ENCODE assay signal across 11 cellular contexts in the genomic region with DNA sequence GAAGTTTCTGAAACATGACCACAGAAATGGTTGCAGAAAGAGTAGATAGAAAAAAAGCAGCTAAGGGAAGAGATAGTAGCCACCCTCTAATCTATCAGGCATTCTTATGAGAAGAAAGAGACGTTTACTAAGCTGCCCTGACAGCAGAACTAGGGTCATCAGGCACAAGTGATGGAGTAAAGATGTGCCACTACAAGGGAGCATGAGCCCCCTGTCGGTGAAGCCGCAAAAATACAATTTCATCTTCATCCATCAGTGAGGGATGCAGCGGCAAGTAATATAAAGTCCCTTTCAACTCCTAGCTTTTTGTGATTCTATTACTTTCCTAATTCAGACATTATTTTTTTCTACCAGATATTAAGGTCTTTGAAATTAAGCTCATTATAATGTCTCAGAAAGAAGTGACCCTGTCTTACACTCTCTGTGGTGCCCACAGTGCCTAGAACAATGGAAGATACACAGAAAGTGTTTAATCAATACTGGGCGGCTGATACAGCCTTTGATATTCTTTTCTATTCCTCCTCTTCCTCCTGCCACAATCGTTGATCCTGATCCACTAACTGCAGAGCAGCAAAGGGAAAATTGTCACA.
A peak's percentile ranks its signal among the peaks of the same experiment; 100 is the strongest.
DNase-seq lines count a peak whose midpoint lies in the region; ATAC-seq, FAIRE-seq and TF ChIP-seq lines count a peak whose summit lies in the region.
"Had no signal": no experiment of that assay in that cellular context is flagged by ENCODE, and none has a peak within 500 bp of the region (broad histone marks: within the 10 kb centered on the region; RNA-seq: fewer than 3 reads in every experiment).

No MANE protein-coding gene starts in this region.

- ATAC-seq in effector memory CD8-positive, alpha-beta T cell (replicated peaks): no peak
- no peak for ATAC-seq in GM21528 (IDR thresholded peaks at IDR 0.05; ENCODE audit: low FRiP score, unreplicated experiment)

- H3K9me3 Mint-ChIP-seq in activated CD4-positive, alpha-beta T cell treated with anti-CD3 and anti-CD28 coated beads, Interleukin-2, amount 10 ng/mL, durations not matched to agents 24 days and 14 days: no peaks in the 10 kb centered on the region
- H3K9me3 Mint-ChIP-seq in effector memory CD8-positive, alpha-beta T cell: no peaks in the 10 kb centered on the region

- no peak overlapping the region for H3K9ac ChIP-seq in MM.1S (ENCODE audit: low read length)

- peak; percentile 55 for TF ChIP-seq CTCF in MM.1S (IDR thresholded peaks at IDR 0.05; ENCODE audit: low read length)

- no peaks in the 10 kb centered on the region for H3K4me1 ChIP-seq in MM.1S (ENCODE audit: low read length)
- H3K4me1 ChIP-seq in small intestine (ENCODE audit: control insufficient read depth in 2 of 2, insufficient read depth in 1 of 2, low read depth in 1 of 2, low read length in 1 of 2): no peaks in the 10 kb centered on the region

- H3K79me2 ChIP-seq in MM.1S (ENCODE audit: low read length): no peaks in the 10 kb centered on the region

- no peaks in the 10 kb centered on the region for H3K36me3 Mint-ChIP-seq in activated CD4-positive, alpha-beta T cell treated with anti-CD3 and anti-CD28 coated beads, Interleukin-2, amount 10 ng/mL, durations not matched to agents 24 days and 14 days (ENCODE audit: low read depth)
- no peaks in the 10 kb centered on the region for H3K36me3 Mint-ChIP-seq in effector memory CD8-positive, alpha-beta T cell (ENCODE audit: insufficient read depth)

- no peak overlapping the region for H3K27ac Mint-ChIP-seq in activated CD4-positive, alpha-beta T cell treated with anti-CD3 and anti-CD28 coated beads, Interleukin-2, amount 10 ng/mL, durations not matched to agents 24 days and 14 days
- H3K27ac Mint-ChIP-seq in effector memory CD8-positive, alpha-beta T cell: no peak overlapping the region

- H3K27me3 ChIP-seq in MM.1S (replicated peaks; ENCODE audit: insufficient read depth, low read length): no peaks in the 10 kb centered on the region
- no peaks in the 10 kb centered on the region for H3K27me3 ChIP-seq in small intestine (ENCODE audit: control insufficient read depth in 2 of 2, insufficient read depth in 2 of 2, low read length in 2 of 2)
- H3K27me3 ChIP-seq: SJCRH30 had no signal

- no peaks in the 10 kb centered on the region for H4K20me1 ChIP-seq in MM.1S (ENCODE audit: insufficient read depth, low read length)

- FAIRE-seq in small intestine (lab: Jason Lieb, UNC): no peak

- 13 to 32% (median 18%) methylated on average over 6 of the region's 6 CpGs for WGBS in small intestine, 3 donors

- H3K36me3 ChIP-seq in MM.1S (replicated peaks; ENCODE audit: insufficient read depth, low read length) (no peaks in the 10 kb centered on the region), small intestine (ENCODE audit: control insufficient read depth in 2 of 2, insufficient read depth in 2 of 2, low read length in 2 of 2) (no peaks in the 10 kb centered on the region)
- H3K36me3 ChIP-seq: SJCRH30 had no signal

- H3K27ac ChIP-seq in MM.1S (ENCODE audit: low read length) (no peak overlapping the region), small intestine (ENCODE audit: low read depth in 1 of 2, low read length in 1 of 2) (no peak overlapping the region)
- H3K27ac ChIP-seq: epithelial cell of prostate, SJCRH30 had no signal

- no peaks in the 10 kb centered on the region for H3K9me3 ChIP-seq in MM.1S (replicated peaks; ENCODE audit: insufficient read depth, low read length)
- H3K9me3 ChIP-seq in small intestine (ENCODE audit: control insufficient read depth, low read depth): no peaks in the 10 kb centered on the region
- H3K9me3 ChIP-seq: SJCRH30 had no signal

- H3K9me2 ChIP-seq in MM.1S (replicated peaks; ENCODE audit: insufficient read depth, low read length): no peaks in the 10 kb centered on the region

- H3K4me1 Mint-ChIP-seq in activated CD4-positive, alpha-beta T cell treated with anti-CD3 and anti-CD28 coated beads, Interleukin-2, amount 10 ng/mL, durations not matched to agents 24 days and 14 days: no peaks in the 10 kb centered on the region
- no peaks in the 10 kb centered on the region for H3K4me1 Mint-ChIP-seq in effector memory CD8-positive, alpha-beta T cell (ENCODE audit: low read depth in 2 of 2)

- H3K4me3 ChIP-seq in MM.1S (ENCODE audit: low read length) (no peak overlapping the region), small intestine (ENCODE audit: low read depth in 1 of 2, low read length in 2 of 2) (no peak overlapping the region)
- H3K4me3 ChIP-seq: SJCRH30 had no signal

- no peak overlapping the region for H2AFZ ChIP-seq in MM.1S (ENCODE audit: low read length)

- DNase-seq in activated CD4-positive, alpha-beta T cell treated with anti-CD3 and anti-CD28 coated beads, Interleukin-2, amount 10 ng/mL, durations not matched to agents 24 days and 14 days: peak; percentile 70
- DNase-seq in activated CD4-positive, alpha-beta T cell treated with anti-CD3 and anti-CD28 coated beads, Interleukin-2, amount 50 U/mL, for 4 hours: no peak
- DNase-seq in MM.1S (peak; percentile 12), small intestine (peak; percentile 5), NCI-H1930 (lab: John Stamatoyannopoulos, UW) (no peak), GOT3 (lab: John Stamatoyannopoulos, UW) (no peak)
- peak; percentile 2 to 3 (median 2) for DNase-seq in effector memory CD8-positive, alpha-beta T cell
- DNase-seq: DMS153 had no signal

- no peak overlapping the region for H3K4me3 Mint-ChIP-seq in activated CD4-positive, alpha-beta T cell treated with anti-CD3 and anti-CD28 coated beads, Interleukin-2, amount 10 ng/mL, durations not matched to agents 24 days and 14 days
- H3K4me3 Mint-ChIP-seq in effector memory CD8-positive, alpha-beta T cell: no peak overlapping the region

- no peaks in the 10 kb centered on the region for H3F3A ChIP-seq in MM.1S (ENCODE audit: insufficient read depth, low read length)

- no peak overlapping the region for H3K4me2 ChIP-seq in MM.1S (ENCODE audit: low read depth, low read length)

- intact Hi-C loops in activated CD4-positive, alpha-beta T cell treated with anti-CD3 and anti-CD28 coated beads, Interleukin-2, amount 10 ng/mL, durations not matched to agents 24 days and 14 days (cut with micrococcal nuclease): loop anchor here (2.0 to 10.0 kb wide), 2 partner anchors 980 to 1370 kb away; no protein-coding TSS in a partner anchor

- H3K27me3 Mint-ChIP-seq in activated CD4-positive, alpha-beta T cell treated with anti-CD3 and anti-CD28 coated beads, Interleukin-2, amount 10 ng/mL, durations not matched to agents 24 days and 14 days: peaks cover 7% of the 10 kb centered on the region
- H3K27me3 Mint-ChIP-seq in effector memory CD8-positive, alpha-beta T cell: peaks cover 0 to 30% of the 10 kb centered on the region in 2 donors

Comparison
In these comparisons a context has a peak if more than half of its experiments do, and no peak if none do; other contexts are left out.
1. DNase-seq: peak in activated CD4-positive, alpha-beta T cell treated with anti-CD3 and anti-CD28 coated beads, Interleukin-2, amount 10 ng/mL, durations not matched to agents 24 days and 14 days (single experiment), MM.1S (single experiment), effector memory CD8-positive, alpha-beta T cell (3 of 3) and small intestine (single experiment); none in activated CD4-positive, alpha-beta T cell treated with anti-CD3 and anti-CD28 coated beads, Interleukin-2, amount 50 U/mL, for 4 hours (0 of 2), NCI-H1930 (0 of 2) and GOT3 (single experiment).